ENCODE assay signal across 19 cellular contexts in the genomic region with DNA sequence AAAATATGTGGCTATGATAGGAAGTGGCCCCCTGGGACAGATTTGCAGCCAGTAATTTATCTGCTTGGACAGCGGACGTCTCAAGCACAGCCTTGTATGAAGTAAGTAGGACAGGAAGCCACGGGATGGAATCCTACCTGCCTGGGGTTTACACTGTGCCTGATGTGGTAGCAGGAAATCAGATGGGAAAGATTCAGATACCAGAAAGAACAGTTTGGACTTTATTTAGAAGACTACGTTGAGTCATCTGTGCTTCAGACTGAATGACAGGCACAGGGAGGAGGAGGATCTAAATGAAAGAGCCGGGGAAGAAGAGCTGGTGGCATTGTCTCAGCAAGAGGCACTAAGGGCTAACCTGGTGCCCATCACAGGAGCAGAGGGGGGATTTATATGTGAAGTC.
"Had no signal": no experiment of that assay in that cellular context is flagged by ENCODE, and none has a peak within 500 bp of the region (broad histone marks: within the 10 kb centered on the region; RNA-seq: fewer than 3 reads in every experiment).

No MANE protein-coding gene starts in this region.

- H3K4me1 ChIP-seq: SJCRH30 had no signal

- ATAC-seq: Panc1, SK-N-SH treated with all-trans-retinoic acid at 6 μM for 48 hours had no signal

- H3K9me3 ChIP-seq: MG63, SJCRH30 had no signal

- H3K36me3 ChIP-seq: MG63, SJCRH30 had no signal

- H3K27ac ChIP-seq: RWPE1, SJCRH30 had no signal

- DNase-seq: KBM-7, MG63, NCI-H1092, NCI-H1105 treated with DMSO at 0.1 percent for 48 hours, NCI-H1417 treated with DMSO at 0.1 percent for 48 hours, NCI-H146, NCI-H1694 treated with DMSO at 0.1 percent for 48 hours, NCI-H1930, NCI-H2081, NCI-H2107, NCI-H2227 treated with DMSO at 0.1 percent for 48 hours, NCI-H524, NCI-H526 treated with DMSO at 0.1 percent for 48 hours, NCI-H774, SHP77, SJCRH30 had no signal

- H3K4me3 ChIP-seq: MG63, SJCRH30 had no signal
